In genomic region chr7:37973915-37974314, GRCh38 we compare ENCODE assay signal across 1 cellular context.
TF ChIP-seq lines count a peak whose summit lies in the region.

No MANE protein-coding gene starts in this region.

TF ChIP-seq in K562, 482 proteins besides CTCF, POLR2A, EP300 and RAD21 (continued from another document):
- TF ChIP-seq, protein P1, sequence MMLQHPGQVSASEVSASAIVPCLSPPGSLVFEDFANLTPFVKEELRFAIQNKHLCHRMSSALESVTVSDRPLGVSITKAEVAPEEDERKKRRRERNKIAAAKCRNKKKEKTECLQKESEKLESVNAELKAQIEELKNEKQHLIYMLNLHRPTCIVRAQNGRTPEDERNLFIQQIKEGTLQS (IDR thresholded peaks at IDR 0.05) = peak; percentile 77
- TF ChIP-seq, protein P1 (CRISPR knock-in tag; conservative IDR thresholded peaks at IDR 0.05) = no peak
- TF ChIP-seq STAT5A (IDR thresholded peaks at IDR 0.05; ENCODE audit: borderline replicate concordance, low read length) (peak; percentile 57), CBX3 (IDR thresholded peaks at IDR 0.05; ENCODE audit: borderline replicate concordance in 1 of 2, low read length in 2 of 2) (peak in 1 of 2 experiments; percentile 67; a peak in 1 of 3 replicates), ZNF143 (CRISPR knock-in tag; IDR thresholded peaks at IDR 0.05) (no peak), MAFK (IDR thresholded peaks at IDR 0.05; ENCODE audit: low read length) (peak; percentile 73; the same call in 1 of the 2 replicates), ARID1B (IDR thresholded peaks at IDR 0.05) (peak; percentile 93), YY1 (IDR thresholded peaks at IDR 0.05; ENCODE audit: borderline replicate concordance in 1 of 3, control insufficient read depth in 1 of 3, extremely low read depth in 1 of 3, insufficient read depth in 3 of 3, insufficient read length in 1 of 3, insufficient replicate concordance in 2 of 3, low read depth in 1 of 3, low read length in 2 of 3) (no peak), KLF10 (CRISPR knock-in tag; IDR thresholded peaks at IDR 0.05) (no peak), EGR1 (conservative IDR thresholded peaks at IDR 0.05) (peak; percentile 49; the same call in 1 of the 2 replicates), MBD2 (IDR thresholded peaks at IDR 0.05; ENCODE audit: borderline replicate concordance, low read depth) (0 out of 2 replicates have a peak, but pooled peaks have one; percentile 15), EHMT2 (IDR thresholded peaks at IDR 0.05) (peak; percentile 52; the same call in 1 of the 2 replicates), CREM (IDR thresholded peaks at IDR 0.05; ENCODE audit: low read depth) (peak; percentile 57), SAFB2 (IDR thresholded peaks at IDR 0.05; ENCODE audit: borderline replicate concordance, low read depth, low read length, severe bottlenecking) (no peak), ELF1 (tag; IDR thresholded peaks at IDR 0.05) (0 out of 2 replicates have a peak, but pooled peaks have one; percentile 21), MECOM (CRISPR knock-in tag; IDR thresholded peaks at IDR 0.05) (peak; percentile 87), FOXK2 (conservative IDR thresholded peaks at IDR 0.05 in 1 of 2, IDR thresholded peaks at IDR 0.05 in 1 of 2; ENCODE audit: low read depth in 2 of 2) (peak in 1 of 2 experiments; percentile 44; a peak in 1 of 4 replicates), SMARCA4 (IDR thresholded peaks at IDR 0.05) (peak; percentile 88), SIN3A (IDR thresholded peaks at IDR 0.05; ENCODE audit: borderline replicate concordance in 2 of 2, control insufficient read depth in 1 of 2, low read depth in 2 of 2, low read length in 2 of 2) (no peak), ZNF24 (IDR thresholded peaks at IDR 0.05) (no peak), PKNOX1 (IDR thresholded peaks at IDR 0.05) (peak; percentile 92), ZNF277 (CRISPR knock-in tag; IDR thresholded peaks at IDR 0.05; ENCODE audit: borderline replicate concordance) (no peak), SMARCC2 (IDR thresholded peaks at IDR 0.05; ENCODE audit: low read depth) (peak; percentile 68; the same call in 1 of the 2 replicates), C11orf30 (IDR thresholded peaks at IDR 0.05; ENCODE audit: low read depth) (peak; percentile 83), JUN (IDR thresholded peaks at IDR 0.05; ENCODE audit: borderline replicate concordance, low read depth, low read length) (0 out of 2 replicates have a peak, but pooled peaks have one; percentile 34), JUN (CRISPR knock-in tag; IDR thresholded peaks at IDR 0.05; ENCODE audit: borderline replicate concordance) (no peak), BACH1 (tag; IDR thresholded peaks at IDR 0.05) (0 out of 2 replicates have a peak, but pooled peaks have one; percentile 27), GABPB2 (CRISPR knock-in tag; conservative IDR thresholded peaks at IDR 0.05) (no peak), LEF1 (IDR thresholded peaks at IDR 0.05) (peak; percentile 71; the same call in 1 of the 2 replicates), TAF9B (IDR thresholded peaks at IDR 0.05; ENCODE audit: partially characterized antibody) (peak; percentile 46), USF2 (CRISPR knock-in tag; IDR thresholded peaks at IDR 0.05) (no peak), CCNT2 (IDR thresholded peaks at IDR 0.05; ENCODE audit: borderline replicate concordance, extremely low read depth, insufficient read length, low read depth, low read length) (peak; percentile 49), RCOR1 (IDR thresholded peaks at IDR 0.05; ENCODE audit: borderline replicate concordance in 1 of 2, low read depth in 2 of 2, low read length in 2 of 2) (peak in 1 of 2 experiments; percentile 77; a peak in 1 of 4 replicates), FOSL1 (tag; conservative IDR thresholded peaks at IDR 0.05) (peak; percentile 81), CTBP1 (IDR thresholded peaks at IDR 0.05; ENCODE audit: borderline replicate concordance) (peak; percentile 30; the same call in 1 of the 2 replicates), MEIS2 (IDR thresholded peaks at IDR 0.05; ENCODE audit: partially characterized antibody) (peak; percentile 98), HMG20A (CRISPR knock-in tag; conservative IDR thresholded peaks at IDR 0.05) (no peak), ZNF384 (IDR thresholded peaks at IDR 0.05; ENCODE audit: low read depth, low read length) (no peak), MAFG (tag; conservative IDR thresholded peaks at IDR 0.05) (peak; percentile 74), SMARCE1 (IDR thresholded peaks at IDR 0.05) (peak; percentile 79; the same call in 1 of the 2 replicates), ZNF316 (IDR thresholded peaks at IDR 0.05) (peak; percentile 90), MEF2D (tag; conservative IDR thresholded peaks at IDR 0.05; ENCODE audit: low read depth) (peak; percentile 80; the same call in 1 of the 2 replicates), NCOR1 (IDR thresholded peaks at IDR 0.05) (peak; percentile 76), POLR2AphosphoS5 (IDR thresholded peaks at IDR 0.05; ENCODE audit: control insufficient read depth, insufficient read depth, low read depth, low read length) (peak; percentile 57; the same call in 1 of the 2 replicates), NFATC3 (IDR thresholded peaks at IDR 0.05) (no peak)
- TF ChIP-seq, protein P2, sequence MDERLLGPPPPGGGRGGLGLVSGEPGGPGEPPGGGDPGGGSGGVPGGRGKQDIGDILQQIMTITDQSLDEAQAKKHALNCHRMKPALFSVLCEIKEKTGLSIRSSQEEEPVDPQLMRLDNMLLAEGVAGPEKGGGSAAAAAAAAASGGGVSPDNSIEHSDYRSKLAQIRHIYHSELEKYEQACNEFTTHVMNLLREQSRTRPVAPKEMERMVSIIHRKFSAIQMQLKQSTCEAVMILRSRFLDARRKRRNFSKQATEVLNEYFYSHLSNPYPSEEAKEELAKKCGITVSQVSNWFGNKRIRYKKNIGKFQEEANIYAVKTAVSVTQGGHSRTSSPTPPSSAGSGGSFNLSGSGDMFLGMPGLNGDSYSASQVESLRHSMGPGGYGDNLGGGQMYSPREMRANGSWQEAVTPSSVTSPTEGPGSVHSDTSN (CRISPR knock-in tag; IDR thresholded peaks at IDR 0.05; ENCODE audit: low read depth) = peak; percentile 30; the same call in 1 of the 2 replicates
- TF ChIP-seq, protein P2 (tag; conservative IDR thresholded peaks at IDR 0.05; ENCODE audit: low read depth) = peak; percentile 96
- TF ChIP-seq, protein P3, sequence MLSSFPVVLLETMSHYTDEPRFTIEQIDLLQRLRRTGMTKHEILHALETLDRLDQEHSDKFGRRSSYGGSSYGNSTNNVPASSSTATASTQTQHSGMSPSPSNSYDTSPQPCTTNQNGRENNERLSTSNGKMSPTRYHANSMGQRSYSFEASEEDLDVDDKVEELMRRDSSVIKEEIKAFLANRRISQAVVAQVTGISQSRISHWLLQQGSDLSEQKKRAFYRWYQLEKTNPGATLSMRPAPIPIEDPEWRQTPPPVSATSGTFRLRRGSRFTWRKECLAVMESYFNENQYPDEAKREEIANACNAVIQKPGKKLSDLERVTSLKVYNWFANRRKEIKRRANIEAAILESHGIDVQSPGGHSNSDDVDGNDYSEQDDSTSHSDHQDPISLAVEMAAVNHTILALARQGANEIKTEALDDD (IDR thresholded peaks at IDR 0.05) = peak; percentile 56; the same call in 1 of the 2 replicates
- TF ChIP-seq, protein P4, sequence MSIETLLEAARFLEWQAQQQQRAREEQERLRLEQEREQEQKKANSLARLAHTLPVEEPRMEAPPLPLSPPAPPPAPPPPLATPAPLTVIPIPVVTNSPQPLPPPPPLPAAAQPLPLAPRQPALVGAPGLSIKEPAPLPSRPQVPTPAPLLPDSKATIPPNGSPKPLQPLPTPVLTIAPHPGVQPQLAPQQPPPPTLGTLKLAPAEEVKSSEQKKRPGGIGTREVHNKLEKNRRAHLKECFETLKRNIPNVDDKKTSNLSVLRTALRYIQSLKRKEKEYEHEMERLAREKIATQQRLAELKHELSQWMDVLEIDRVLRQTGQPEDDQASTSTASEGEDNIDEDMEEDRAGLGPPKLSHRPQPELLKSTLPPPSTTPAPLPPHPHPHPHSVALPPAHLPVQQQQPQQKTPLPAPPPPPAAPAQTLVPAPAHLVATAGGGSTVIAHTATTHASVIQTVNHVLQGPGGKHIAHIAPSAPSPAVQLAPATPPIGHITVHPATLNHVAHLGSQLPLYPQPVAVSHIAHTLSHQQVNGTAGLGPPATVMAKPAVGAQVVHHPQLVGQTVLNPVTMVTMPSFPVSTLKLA (conservative IDR thresholded peaks at IDR 0.05) = 0 out of 4 replicates have a peak, but pooled peaks of 1 of the 2 experiments have one; percentile 25
- TF ChIP-seq, protein P5, sequence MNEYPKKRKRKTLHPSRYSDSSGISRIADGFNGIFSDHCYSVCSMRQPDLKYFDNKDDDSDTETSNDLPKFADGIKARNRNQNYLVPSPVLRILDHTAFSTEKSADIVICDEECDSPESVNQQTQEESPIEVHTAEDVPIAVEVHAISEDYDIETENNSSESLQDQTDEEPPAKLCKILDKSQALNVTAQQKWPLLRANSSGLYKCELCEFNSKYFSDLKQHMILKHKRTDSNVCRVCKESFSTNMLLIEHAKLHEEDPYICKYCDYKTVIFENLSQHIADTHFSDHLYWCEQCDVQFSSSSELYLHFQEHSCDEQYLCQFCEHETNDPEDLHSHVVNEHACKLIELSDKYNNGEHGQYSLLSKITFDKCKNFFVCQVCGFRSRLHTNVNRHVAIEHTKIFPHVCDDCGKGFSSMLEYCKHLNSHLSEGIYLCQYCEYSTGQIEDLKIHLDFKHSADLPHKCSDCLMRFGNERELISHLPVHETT (CRISPR knock-in tag; conservative IDR thresholded peaks at IDR 0.05 in 1 of 2, IDR thresholded peaks at IDR 0.05 in 1 of 2) = 0 out of 4 replicates have a peak, but pooled peaks of 1 of the 2 experiments have one; percentile 53
